15 cellular contexts compared by ENCODE assay signal in genomic region chr4:110633358-110634319, GRCh38. TPM values are rescaled to one million over a fixed set of nuclear protein-coding genes. Genes with fewer than 3 reads are reported as not detected.
DNase-seq lines count a peak whose midpoint lies in the region; ATAC-seq and TF ChIP-seq lines count a peak whose summit lies in the region.
"Had no signal": no experiment of that assay in that cellular context is flagged by ENCODE, and none has a peak within 500 bp of the region (broad histone marks: within the 10 kb centered on the region; RNA-seq: fewer than 3 reads in every experiment).

No MANE protein-coding gene starts in this region.

- H3K36me3 ChIP-seq in GM23338 (ENCODE audit: insufficient read depth), result no peaks in the 10 kb centered on the region
- H3K36me3 ChIP-seq in iPS-20b (ENCODE audit: insufficient read depth, low read depth, low read length), result no peaks in the 10 kb centered on the region
- H3K36me3 ChIP-seq: adrenal gland, prostate gland, uterus had no signal

- no peaks in the 10 kb centered on the region; the same call in 1 of the 2 replicates for H3K9me3 ChIP-seq in iPS-20b (ENCODE audit: insufficient read depth, low read depth, low read length)
- H3K9me3 ChIP-seq: adrenal gland, prostate gland, uterus had no signal

- no peak overlapping the region; the same call in 1 of the 2 replicates for H2AFZ ChIP-seq in GM23338

- H3K9ac ChIP-seq in iPS-20b (ENCODE audit: low read depth, low read length), result no peak overlapping the region

- H3K27me3 Mint-ChIP-seq in GM23338 (ENCODE audit: insufficient read depth, low read depth, poor library complexity), result peaks cover 99% of the 10 kb centered on the region
- peaks cover 81% of the 10 kb centered on the region for H3K27me3 Mint-ChIP-seq in activated T-helper 1 cell treated with anti-CD3 and anti-CD28 coated beads, Interleukin-12 subunit alpha, Interleukin-12 subunit beta, Interleukin-2, Interleukin-4 antibody, amounts not matched to agents 30 ng/mL and 10 ng/mL and 1 ng/mL, durations not matched to agents 14 hours and 24 hours and 36 hours (ENCODE audit: insufficient read depth)

- peak overlapping the region; percentile 73 for H3K4me2 ChIP-seq in GM23338

- TF ChIP-seq CTCF in GM23338 (conservative IDR thresholded peaks at IDR 0.05; ENCODE audit: low read depth in 2 of 2), result no peak

- DNase-seq in GM23338 (ENCODE audit: low spot score), result peak; percentile 40
- no peak for DNase-seq in activated T-helper 1 cell treated with anti-CD3 and anti-CD28 coated beads, Interleukin-12 subunit alpha, Interleukin-12 subunit beta, Interleukin-2, Interleukin-4 antibody, amounts not matched to agents 30 ng/mL and 10 ng/mL and 1 ng/mL, durations not matched to agents 14 hours and 24 hours and 36 hours (ENCODE audit: low spot score)
- DNase-seq in retina, result peak; percentile 81
- DNase-seq in HuH-7 (ENCODE audit: low spot score), result no peak
- no peak for DNase-seq in HK-2 (ENCODE audit: unreplicated experiment)
- DNase-seq: adrenal gland, DND-41, NCI-H1105, NCI-H226, uterus had no signal

- H3K4me1 Mint-ChIP-seq in GM23338, result peaks cover 56% of the 10 kb centered on the region
- H3K4me1 Mint-ChIP-seq in activated T-helper 1 cell treated with anti-CD3 and anti-CD28 coated beads, Interleukin-12 subunit alpha, Interleukin-12 subunit beta, Interleukin-2, Interleukin-4 antibody, amounts not matched to agents 30 ng/mL and 10 ng/mL and 1 ng/mL, durations not matched to agents 14 hours and 24 hours and 36 hours (ENCODE audit: low read depth), result peaks cover 5% of the 10 kb centered on the region

- H3K9me2 ChIP-seq in GM23338 (ENCODE audit: insufficient read depth), result no peaks in the 10 kb centered on the region

- H3K4me3 Mint-ChIP-seq in GM23338, result peak overlapping the region; percentile 82
- no peak overlapping the region for H3K4me3 Mint-ChIP-seq in activated T-helper 1 cell treated with anti-CD3 and anti-CD28 coated beads, Interleukin-12 subunit alpha, Interleukin-12 subunit beta, Interleukin-2, Interleukin-4 antibody, amounts not matched to agents 30 ng/mL and 10 ng/mL and 1 ng/mL, durations not matched to agents 14 hours and 24 hours and 36 hours

- H3K4me1 ChIP-seq in GM23338 (ENCODE audit: insufficient read depth) (peaks cover 69% of the 10 kb centered on the region), iPS-20b (ENCODE audit: insufficient read depth, low read length) (peaks cover 33% of the 10 kb centered on the region)
- H3K4me1 ChIP-seq: prostate gland had no signal

- peaks cover 3% of the 10 kb centered on the region; the same call in 2 of the 3 replicates for H3K9me3 Mint-ChIP-seq in GM23338
- H3K9me3 Mint-ChIP-seq in activated T-helper 1 cell treated with anti-CD3 and anti-CD28 coated beads, Interleukin-12 subunit alpha, Interleukin-12 subunit beta, Interleukin-2, Interleukin-4 antibody, amounts not matched to agents 30 ng/mL and 10 ng/mL and 1 ng/mL, durations not matched to agents 14 hours and 24 hours and 36 hours, result peaks cover 7% of the 10 kb centered on the region

- no peaks in the 10 kb centered on the region for H3K36me3 Mint-ChIP-seq in GM23338 (ENCODE audit: low read depth)
- H3K36me3 Mint-ChIP-seq in activated T-helper 1 cell treated with anti-CD3 and anti-CD28 coated beads, Interleukin-12 subunit alpha, Interleukin-12 subunit beta, Interleukin-2, Interleukin-4 antibody, amounts not matched to agents 30 ng/mL and 10 ng/mL and 1 ng/mL, durations not matched to agents 14 hours and 24 hours and 36 hours (ENCODE audit: low read depth), result peaks cover 2% of the 10 kb centered on the region

- peak; percentile 1; the same call in 1 of the 3 replicates for ATAC-seq in GM23338
- no peak for ATAC-seq in GM21515 (IDR thresholded peaks at IDR 0.05; ENCODE audit: unreplicated experiment)

- H3K4me3 ChIP-seq in GM23338 (peak overlapping the region; percentile 83), iPS-20b (ENCODE audit: low read length) (peak overlapping the region; percentile 66)
- H3K4me3 ChIP-seq: adrenal gland, prostate gland, uterus had no signal

- intact Hi-C loops in activated T-helper 1 cell treated with anti-CD3 and anti-CD28 coated beads, Interleukin-12 subunit alpha, Interleukin-12 subunit beta, Interleukin-2, Interleukin-4 antibody, amounts not matched to agents 30 ng/mL and 10 ng/mL and 1 ng/mL, durations not matched to agents 14 hours and 24 hours and 36 hours (cut with micrococcal nuclease), result loop anchor here (5.0 kb wide), 1 partner anchor 999 kb away; no protein-coding TSS in a partner anchor

- H3K27ac Mint-ChIP-seq in GM23338, result no peak overlapping the region
- H3K27ac Mint-ChIP-seq in activated T-helper 1 cell treated with anti-CD3 and anti-CD28 coated beads, Interleukin-12 subunit alpha, Interleukin-12 subunit beta, Interleukin-2, Interleukin-4 antibody, amounts not matched to agents 30 ng/mL and 10 ng/mL and 1 ng/mL, durations not matched to agents 14 hours and 24 hours and 36 hours, result peak overlapping the region; percentile 52

- H4K20me1 ChIP-seq in GM23338 (replicated peaks; ENCODE audit: insufficient read depth), result peaks cover 18% of the 10 kb centered on the region; the same call in 1 of the 2 replicates

- no peaks in the 10 kb centered on the region for H3K79me2 ChIP-seq in GM23338 (replicated peaks; ENCODE audit: insufficient read depth)

- H3K27me3 ChIP-seq in GM23338 (ENCODE audit: insufficient read depth) (peaks cover 99% of the 10 kb centered on the region), iPS-20b (ENCODE audit: insufficient read depth, low read length) (peaks cover 100% of the 10 kb centered on the region)

- H3K27ac ChIP-seq in GM23338 (ENCODE audit: low read depth), result no peak overlapping the region
- H3K27ac ChIP-seq in iPS-20b (ENCODE audit: low read length), result no peak overlapping the region
- H3K27ac ChIP-seq: adrenal gland, C4-2B, prostate gland, uterus had no signal

- H3F3A ChIP-seq in GM23338 (replicated peaks; ENCODE audit: low read depth), result peaks cover 27% of the 10 kb centered on the region

TF ChIP-seq in GM23338, 12 proteins besides CTCF, POLR2A, EP300 and RAD21:
- TF ChIP-seq EZH2phosphoT487 (IDR thresholded peaks at IDR 0.05; ENCODE audit: unreplicated experiment), result peak; percentile 46
- no peak for TF ChIP-seq POLR2AphosphoS5 (IDR thresholded peaks at IDR 0.05; ENCODE audit: low read depth)
- no peak for TF ChIP-seq JUNB (IDR thresholded peaks at IDR 0.05; ENCODE audit: unreplicated experiment)
- TF ChIP-seq ZNF331 (CRISPR knock-in tag; IDR thresholded peaks at IDR 0.05; ENCODE audit: low read depth), result no peak
- TF ChIP-seq ZNF114 (CRISPR knock-in tag; IDR thresholded peaks at IDR 0.05), result no peak
- TF ChIP-seq EZH2 (IDR thresholded peaks at IDR 0.05; ENCODE audit: low read depth, unreplicated experiment), result peak; percentile 98

RNA-seq across cellular contexts. Expression of gene PITX2, which starts 10.8 kb away (rescaled TPM):
- 0.35 and 0.52 TPM in 2 replicates for total RNA-seq in GM23338 (2014; rRNA removed; shearing (Covaris generic))
- 0.99 and 1.0 TPM in 2 replicates for polyA plus RNA-seq in GM23338 (2016; fragmentation: Nextera tagmentation; extraction: Ambion mirVana)
- not detected in 2 replicates for total RNA-seq in activated T-helper 1 cell treated with anti-CD3 and anti-CD28 coated beads, Interleukin-12 subunit alpha, Interleukin-12 subunit beta, Interleukin-2, Interleukin-4 antibody, amounts not matched to agents 30 ng/mL and 10 ng/mL and 1 ng/mL, durations not matched to agents 14 hours and 24 hours and 36 hours
- total RNA-seq: adrenal gland, cerebellum had no signal
- polyA plus RNA-seq: adrenal gland had no signal

Comparison
In these comparisons a context has a peak if more than half of its experiments do, and no peak if none do; other contexts are left out.
1. DNase-seq: peak in GM23338 (single experiment) and retina (single experiment); none in activated T-helper 1 cell treated with anti-CD3 and anti-CD28 coated beads, Interleukin-12 subunit alpha, Interleukin-12 subunit beta, Interleukin-2, Interleukin-4 antibody, amounts not matched to agents 30 ng/mL and 10 ng/mL and 1 ng/mL, durations not matched to agents 14 hours and 24 hours and 36 hours (single experiment), HuH-7 (single experiment) and HK-2 (single experiment).